ENCODE assay signal across 28 cellular contexts in genomic region chr16:29226782-29227181, GRCh38.
"Had no signal": no experiment of that assay in that cellular context is flagged by ENCODE, and none has a peak within 500 bp of the region (broad histone marks: within the 10 kb centered on the region; RNA-seq: fewer than 3 reads in every experiment).

No MANE protein-coding gene starts in this region.

- ATAC-seq: activated CD8-positive, alpha-beta T cell treated with anti-CD3 and anti-CD28 coated beads for 36 hours; activated naive CD4-positive, alpha-beta T cell treated with anti-CD3 and anti-CD28 coated beads, Interleukin-2, amount 50 U/mL, for 72 hours; activated T-cell treated with anti-CD3 and anti-CD28 coated beads, Interleukin-2, amount 50 U/mL, for 72 hours; activated T-helper 17 cell treated with anti-CD3 and anti-CD28 coated beads, Interleukin-2, amount 50 U/mL, for 72 hours; Right ventricle myocardium inferior had no signal

- FAIRE-seq: RCC 7860 had no signal

- H3K4me3 Mint-ChIP-seq: activated CD8-positive, alpha-beta T cell treated with anti-CD3 and anti-CD28 coated beads for 36 hours; activated T-cell treated with anti-CD3 and anti-CD28 coated beads, Interleukin-2, amount 50 U/mL, for 72 hours; activated T-helper 17 cell treated with anti-CD3 and anti-CD28 coated beads, Interleukin-2, amount 50 U/mL, for 72 hours had no signal

- H3K9me3 Mint-ChIP-seq: activated CD8-positive, alpha-beta T cell treated with anti-CD3 and anti-CD28 coated beads for 36 hours had no signal

- H3K27ac Mint-ChIP-seq: activated CD8-positive, alpha-beta T cell treated with anti-CD3 and anti-CD28 coated beads for 36 hours; activated naive CD4-positive, alpha-beta T cell treated with anti-CD3 and anti-CD28 coated beads, Interleukin-2, amount 50 U/mL, for 72 hours; activated T-cell treated with anti-CD3 and anti-CD28 coated beads, Interleukin-2, amount 50 U/mL, for 72 hours; activated T-helper 17 cell treated with anti-CD3 and anti-CD28 coated beads, Interleukin-2, amount 50 U/mL, for 72 hours had no signal

- DNase-seq: activated CD4-positive, alpha-beta T cell treated with anti-CD3 and anti-CD28 coated beads for 4 hours; activated CD4-positive, CD25-positive, alpha-beta regulatory T cell; activated CD8-positive, alpha-beta T cell treated with anti-CD3 and anti-CD28 coated beads for 36 hours; activated naive CD4-positive, alpha-beta T cell treated with Interleukin-2 at 50 U/mL for 16 hours; activated T-cell treated with anti-CD3 and anti-CD28 coated beads, Interleukin-2, amount 50 U/mL, for 1 hour; activated T-cell treated with anti-CD3 and anti-CD28 coated beads, Interleukin-2, amount 50 U/mL, for 72 hours; amniotic stem cell; aorta; brain microvascular endothelial cell; central memory CD4-positive, alpha-beta T cell; MM.1S; MV-4-11; NCI-H1092; NCI-H1436 treated with DMSO at 0.1 percent for 48 hours; NCI-H1694 treated with DMSO at 0.1 percent for 48 hours; NCI-H2029; NCI-H345; NCI-H524 treated with DMSO at 0.1 percent for 48 hours; PC-9; SIG-M5; SW 1271; T-helper 1 cell; T1000; WERI-Rb-1 had no signal

- H3K27me3 Mint-ChIP-seq: activated CD8-positive, alpha-beta T cell treated with anti-CD3 and anti-CD28 coated beads for 36 hours; activated T-helper 17 cell treated with anti-CD3 and anti-CD28 coated beads, Interleukin-2, amount 50 U/mL, for 72 hours had no signal
